Comparison of ENCODE assay signal across 22 cellular contexts in genomic region chr15:71121442-71121841, GRCh38. TPM values are rescaled to one million over a fixed set of nuclear protein-coding genes. Genes with fewer than 3 reads are reported as not detected.
"Had no signal": no experiment of that assay in that cellular context is flagged by ENCODE, and none has a peak within 500 bp of the region (broad histone marks: within the 10 kb centered on the region; RNA-seq: fewer than 3 reads in every experiment).

No MANE protein-coding gene starts in this region.

- DNase-seq: activated B cell treated with CpG ODN at 0.5 μM for 24 hours; activated CD4-positive, alpha-beta T cell treated with anti-CD3 and anti-CD28 coated beads for 36 hours; activated CD4-positive, alpha-beta T cell treated with anti-CD3 and anti-CD28 coated beads, Interleukin-2, amount 50 U/mL, for 4 hours; activated CD8-positive, alpha-beta memory T cell treated with anti-CD3 and anti-CD28 coated beads for 24 hours; activated CD8-positive, alpha-beta memory T cell treated with anti-CD3 and anti-CD28 coated beads, Interleukin-2, amount 50 U/mL, for 4 hours; activated T-cell treated with anti-CD3 and anti-CD28 coated beads, Interleukin-2, amount 50 U/mL, for 24 hours; adrenal gland; cortex of kidney; effector CD4-positive, alpha-beta T cell; erythroblast; foreskin keratinocyte; hippocampal formation; retina; spleen; stimulated activated CD4-positive, alpha-beta T cell treated with anti-CD3 and anti-CD28 coated beads, Interleukin-4, amount 100 ng/mL, for 1 hour; stimulated activated naive CD4-positive, alpha-beta T cell treated with Interleukin-2 at 50 U/mL for 16 hours; T-helper 9 cell had no signal

- H3K36me3 ChIP-seq: adrenal gland, spleen, thoracic aorta had no signal

- H3K9me3 Mint-ChIP-seq: activated B cell treated with CpG ODN at 0.5 μM for 24 hours; activated T-cell treated with anti-CD3 and anti-CD28 coated beads, Interleukin-2, amount 50 U/mL, for 24 hours; activated T-helper 17 cell treated with anti-CD3 and anti-CD28 coated beads, Interleukin-2, amount 50 U/mL, for 72 hours; nephron had no signal

- H3K4me1 Mint-ChIP-seq: activated T-helper 17 cell treated with anti-CD3 and anti-CD28 coated beads, Interleukin-2, amount 50 U/mL, for 72 hours had no signal

- H3K4me3 ChIP-seq: adrenal gland, spleen, thoracic aorta had no signal

- H3K27me3 ChIP-seq: adrenal gland, foreskin keratinocyte had no signal

- H3K4me1 ChIP-seq: adrenal gland had no signal

- H3K4me3 Mint-ChIP-seq: activated B cell treated with CpG ODN at 0.5 μM for 24 hours; activated CD4-positive, alpha-beta T cell treated with anti-CD3 and anti-CD28 coated beads for 36 hours; activated naive CD8-positive, alpha-beta T cell; activated T-cell treated with anti-CD3 and anti-CD28 coated beads, Interleukin-2, amount 50 U/mL, for 24 hours; activated T-helper 17 cell treated with anti-CD3 and anti-CD28 coated beads, Interleukin-2, amount 50 U/mL, for 72 hours; nephron had no signal

- H3K27ac Mint-ChIP-seq: activated B cell treated with CpG ODN at 0.5 μM for 24 hours; activated CD4-positive, alpha-beta T cell treated with anti-CD3 and anti-CD28 coated beads for 36 hours; activated naive CD8-positive, alpha-beta T cell; activated T-cell treated with anti-CD3 and anti-CD28 coated beads, Interleukin-2, amount 50 U/mL, for 24 hours; activated T-helper 17 cell treated with anti-CD3 and anti-CD28 coated beads, Interleukin-2, amount 50 U/mL, for 72 hours; nephron had no signal

- ATAC-seq: activated CD4-positive, alpha-beta T cell treated with anti-CD3 and anti-CD28 coated beads for 36 hours; activated T-helper 17 cell treated with anti-CD3 and anti-CD28 coated beads, Interleukin-2, amount 50 U/mL, for 72 hours; foreskin keratinocyte had no signal

- H3K36me3 Mint-ChIP-seq: activated naive CD8-positive, alpha-beta T cell had no signal

- H3K9me3 ChIP-seq: adrenal gland, spleen, thoracic aorta had no signal

- H3K27ac ChIP-seq: adrenal gland, spleen, thoracic aorta had no signal

RNA-seq across cellular contexts. Expression of gene THSD4, which starts 6.2 kb away (rescaled TPM):
- total RNA-seq: activated B cell treated with CpG ODN at 0.5 μM for 24 hours; activated CD4-positive, alpha-beta T cell treated with anti-CD3 and anti-CD28 coated beads for 36 hours; T-helper 1 cell treated with Interleukin-12 subunit alpha and Interleukin-12 subunit beta and Interleukin-4 antibody, amounts not matched to agents 30 ng/mL and 1 ng/mL, for 36 hours had no signal
